In the genomic region with DNA sequence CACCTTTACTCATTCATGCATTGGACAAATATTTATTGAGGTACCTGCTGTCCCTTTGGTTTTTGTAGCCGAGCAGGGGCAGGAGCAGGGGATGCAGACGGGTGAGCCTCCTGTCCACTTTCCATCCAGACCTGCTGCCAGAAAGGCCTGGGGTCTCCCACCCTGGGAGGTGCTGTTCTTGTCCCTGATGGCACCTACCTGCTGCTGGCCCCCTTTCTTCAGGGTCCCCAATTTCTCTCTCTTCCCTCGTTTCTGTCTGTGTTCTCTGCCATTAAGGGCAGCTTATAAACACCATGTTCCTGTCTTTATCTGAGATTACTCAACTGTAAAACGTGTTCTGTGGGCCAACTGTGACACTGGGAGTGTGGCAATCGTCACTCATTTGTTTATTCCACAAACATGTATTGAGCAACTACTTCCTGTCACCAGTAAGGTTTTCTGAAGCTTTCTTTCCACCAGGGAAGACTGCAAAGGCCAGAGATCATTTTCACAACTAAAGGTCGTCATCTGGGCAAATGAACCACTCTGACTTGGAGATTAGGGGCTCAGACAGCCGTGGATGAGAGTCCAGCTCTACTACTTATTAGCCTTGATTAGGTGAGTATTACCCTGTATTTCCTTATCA, we compare ENCODE assay signal across 15 cellular contexts. TPM values are rescaled to one million over a fixed set of nuclear protein-coding genes. Genes with fewer than 3 reads are reported as not detected.
DNase-seq lines count a peak whose midpoint lies in the region; ATAC-seq and TF ChIP-seq lines count a peak whose summit lies in the region.
"Had no signal": no experiment of that assay in that cellular context is flagged by ENCODE, and none has a peak within 500 bp of the region (broad histone marks: within the 10 kb centered on the region; RNA-seq: fewer than 3 reads in every experiment).

A gene with protein sequence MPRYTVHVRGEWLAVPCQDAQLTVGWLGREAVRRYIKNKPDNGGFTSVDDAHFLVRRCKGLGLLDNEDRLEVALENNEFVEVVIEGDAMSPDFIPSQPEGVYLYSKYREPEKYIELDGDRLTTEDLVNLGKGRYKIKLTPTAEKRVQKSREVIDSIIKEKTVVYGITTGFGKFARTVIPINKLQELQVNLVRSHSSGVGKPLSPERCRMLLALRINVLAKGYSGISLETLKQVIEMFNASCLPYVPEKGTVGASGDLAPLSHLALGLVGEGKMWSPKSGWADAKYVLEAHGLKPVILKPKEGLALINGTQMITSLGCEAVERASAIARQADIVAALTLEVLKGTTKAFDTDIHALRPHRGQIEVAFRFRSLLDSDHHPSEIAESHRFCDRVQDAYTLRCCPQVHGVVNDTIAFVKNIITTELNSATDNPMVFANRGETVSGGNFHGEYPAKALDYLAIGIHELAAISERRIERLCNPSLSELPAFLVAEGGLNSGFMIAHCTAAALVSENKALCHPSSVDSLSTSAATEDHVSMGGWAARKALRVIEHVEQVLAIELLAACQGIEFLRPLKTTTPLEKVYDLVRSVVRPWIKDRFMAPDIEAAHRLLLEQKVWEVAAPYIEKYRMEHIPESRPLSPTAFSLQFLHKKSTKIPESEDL (minus strand): TSS at position 311 of the 625 bp plus-strand sequence. CDS start 434 bp downstream, outside the sequence.

- H3K27me3 ChIP-seq in GM23248 (replicated peaks; ENCODE audit: insufficient read depth) = 0 out of 2 replicates have a peak, but pooled peaks cover 3% of the 10 kb centered on the region
- no peaks in the 10 kb centered on the region for H3K27me3 ChIP-seq in left ventricle myocardium inferior (ENCODE audit: low read depth)
- H3K27me3 ChIP-seq in effector memory CD4-positive, alpha-beta T cell (replicated peaks; ENCODE audit: control insufficient read depth, insufficient read depth, low read length, poor library complexity, severe bottlenecking) = no peaks in the 10 kb centered on the region

- intact Hi-C loops in left ventricle myocardium inferior (cut with micrococcal nuclease) (loop anchor here (5.0 kb wide), 2 partner anchors 79 to 414 kb away; no protein-coding TSS in a partner anchor), sciatic nerve (cut with DNase I) (no loop called here)

- H3K4me3 ChIP-seq in GM23248 (no peak within 1 kb of the TSS), left ventricle myocardium inferior (no peak within 1 kb of the TSS)
- H3K4me3 ChIP-seq in effector memory CD4-positive, alpha-beta T cell (ENCODE audit: insufficient read depth, low read depth, low read length, poor library complexity, severe bottlenecking) = no peak within 1 kb of the TSS

- no peaks in the 10 kb centered on the region for H3K9me2 ChIP-seq in GM23248 (ENCODE audit: insufficient read depth)

- TF ChIP-seq CTCF in left ventricle myocardium inferior (IDR thresholded peaks at IDR 0.05; ENCODE audit: borderline replicate concordance) = no peak

- no peaks in the 10 kb centered on the region for H4K20me1 ChIP-seq in GM23248 (ENCODE audit: insufficient read depth)

- no peak within 1 kb of the TSS for H3K27ac Mint-ChIP-seq in activated CD4-positive, alpha-beta T cell treated with anti-CD3 and anti-CD28 coated beads, Interleukin-2, amount 10 ng/mL, durations not matched to agents 7 days and 5 days
- H3K27ac Mint-ChIP-seq: memory B cell had no signal

- no peaks in the 10 kb centered on the region for H3K36me3 Mint-ChIP-seq in activated CD4-positive, alpha-beta T cell treated with anti-CD3 and anti-CD28 coated beads, Interleukin-2, amount 10 ng/mL, durations not matched to agents 7 days and 5 days (ENCODE audit: low read depth)

- no peak within 1 kb of the TSS for H3K9ac ChIP-seq in GM23248

- H3K27ac ChIP-seq in GM23248 = no peak within 1 kb of the TSS
- no peak within 1 kb of the TSS for H3K27ac ChIP-seq in left ventricle myocardium inferior (replicated peaks)
- no peak within 1 kb of the TSS for H3K27ac ChIP-seq in effector memory CD4-positive, alpha-beta T cell (ENCODE audit: insufficient read depth, low read length, poor library complexity, severe bottlenecking)
- H3K27ac ChIP-seq: RWPE1 had no signal

- H3K36me3 ChIP-seq in GM23248 (ENCODE audit: low read depth) = 0 out of 2 replicates have a peak, but pooled peaks cover 5% of the 10 kb centered on the region
- peaks cover 13% of the 10 kb centered on the region for H3K36me3 ChIP-seq in left ventricle myocardium inferior
- H3K36me3 ChIP-seq in effector memory CD4-positive, alpha-beta T cell (ENCODE audit: control insufficient read depth, insufficient read depth, low read length) = no peaks in the 10 kb centered on the region

- POLR2A ChIA-PET in activated CD4-positive, alpha-beta T cell treated with anti-CD3 and anti-CD28 coated beads, Interleukin-2, amount 10 ng/mL, durations not matched to agents 7 days and 5 days (lab: Charles Lee) = no interaction called here

- no peaks in the 10 kb centered on the region for H3K79me2 ChIP-seq in GM23248 (ENCODE audit: insufficient read depth)

- CTCF ChIA-PET in activated CD4-positive, alpha-beta T cell treated with anti-CD3 and anti-CD28 coated beads, Interleukin-2, amount 10 ng/mL, durations not matched to agents 7 days and 5 days (lab: Charles Lee) = no interaction called here

- no peak within 1 kb of the TSS for H2AFZ ChIP-seq in GM23248

- in situ Hi-C loops in GM23248 (cut with MboI) = loop anchor here (25.0 kb wide), 1 partner anchor 384 kb away; no protein-coding TSS in a partner anchor

- H3K9me3 Mint-ChIP-seq in activated CD4-positive, alpha-beta T cell treated with anti-CD3 and anti-CD28 coated beads, Interleukin-2, amount 10 ng/mL, durations not matched to agents 7 days and 5 days = no peaks in the 10 kb centered on the region
- H3K9me3 Mint-ChIP-seq: CD4-positive, alpha-beta memory T cell; memory B cell had no signal

- peak; percentile 20 for DNase-seq in GM23248
- DNase-seq in SIG-M5 (lab: John Stamatoyannopoulos, UW) = peak; percentile 86
- DNase-seq in left ventricle myocardium inferior = peak; percentile 22
- no peak for DNase-seq in sciatic nerve (ENCODE audit: low spot score)
- no peak for DNase-seq in NCI-H2227 treated with DMSO at 0.1 percent for 48 hours (lab: John Stamatoyannopoulos, UW)
- no peak for DNase-seq in effector memory CD4-positive, alpha-beta T cell
- DNase-seq in activated CD4-positive, alpha-beta T cell treated with anti-CD3 and anti-CD28 coated beads, Interleukin-2, amount 10 ng/mL, durations not matched to agents 7 days and 5 days = no peak
- DNase-seq: amygdala; CD4-positive, alpha-beta memory T cell; effector CD8-positive, alpha-beta T cell; heart right ventricle; NCI-H226 had no signal

- WGBS in GM23248 (ENCODE audit: low coverage in 1 of 2, low lambda C conversion rate in 2 of 2, missing lambda C conversion rate in 2 of 2), 2 experiments = 45 to 49% methylated on average over 7 of the region's 7 CpGs

- no peaks in the 10 kb centered on the region for H3K9me3 ChIP-seq in GM23248 (ENCODE audit: low read depth)
- no peaks in the 10 kb centered on the region for H3K9me3 ChIP-seq in left ventricle myocardium inferior (replicated peaks)
- H3K9me3 ChIP-seq in effector memory CD4-positive, alpha-beta T cell (ENCODE audit: control insufficient read depth, low read length) = no peaks in the 10 kb centered on the region
- H3K9me3 ChIP-seq: heart right ventricle had no signal

- H3K4me3 Mint-ChIP-seq in activated CD4-positive, alpha-beta T cell treated with anti-CD3 and anti-CD28 coated beads, Interleukin-2, amount 10 ng/mL, durations not matched to agents 7 days and 5 days = no peak within 1 kb of the TSS
- H3K4me3 Mint-ChIP-seq: CD4-positive, alpha-beta memory T cell; memory B cell had no signal

- H3K4me1 Mint-ChIP-seq in activated CD4-positive, alpha-beta T cell treated with anti-CD3 and anti-CD28 coated beads, Interleukin-2, amount 10 ng/mL, durations not matched to agents 7 days and 5 days = peaks cover 11% of the 10 kb centered on the region

- H3K27me3 Mint-ChIP-seq in activated CD4-positive, alpha-beta T cell treated with anti-CD3 and anti-CD28 coated beads, Interleukin-2, amount 10 ng/mL, durations not matched to agents 7 days and 5 days = no peaks in the 10 kb centered on the region
- H3K27me3 Mint-ChIP-seq: CD4-positive, alpha-beta memory T cell; memory B cell had no signal

- no peaks in the 10 kb centered on the region for H3F3A ChIP-seq in GM23248 (ENCODE audit: insufficient read depth)

- ATAC-seq in sciatic nerve (peak; percentile 8), HG02981 (IDR thresholded peaks at IDR 0.05; ENCODE audit: unreplicated experiment) (no peak)

- H3K4me1 ChIP-seq in GM23248 (ENCODE audit: insufficient read depth) (no peaks in the 10 kb centered on the region), left ventricle myocardium inferior (no peaks in the 10 kb centered on the region)
- H3K4me1 ChIP-seq in effector memory CD4-positive, alpha-beta T cell (ENCODE audit: control insufficient read depth, insufficient read depth, low read length, poor library complexity, severe bottlenecking) = no peaks in the 10 kb centered on the region

- no peak within 1 kb of the TSS for H3K4me2 ChIP-seq in GM23248 (ENCODE audit: unreplicated experiment)

RNA-seq across cellular contexts. Expression of the gene that starts here (rescaled TPM):
- not detected in 2 replicates for total RNA-seq in GM23248 (2014; rRNA removed; shearing (Covaris generic))
- polyA plus RNA-seq in GM23248 (2016; fragmentation: Nextera tagmentation; extraction: Ambion mirVana) = not detected in 2 replicates
- not detected for total RNA-seq in left ventricle myocardium inferior
- total RNA-seq in sciatic nerve = 2.1 TPM
- total RNA-seq in activated CD4-positive, alpha-beta T cell treated with anti-CD3 and anti-CD28 coated beads, Interleukin-2, amount 10 ng/mL, durations not matched to agents 7 days and 5 days = under 1 TPM; 0.44 to 0.69 TPM
- polyA plus RNA-seq: CD4-positive, alpha-beta memory T cell had no signal

Comparison
In these comparisons a context has a peak if more than half of its experiments do, and no peak if none do; other contexts are left out.
1. Peak in DNase-seq in GM23248; RNA of the gene not detected or under 1 TPM.
2. Peak in DNase-seq in left ventricle myocardium inferior; RNA of the gene not detected or under 1 TPM.